19 cellular contexts compared by ENCODE assay signal in the genomic region with DNA sequence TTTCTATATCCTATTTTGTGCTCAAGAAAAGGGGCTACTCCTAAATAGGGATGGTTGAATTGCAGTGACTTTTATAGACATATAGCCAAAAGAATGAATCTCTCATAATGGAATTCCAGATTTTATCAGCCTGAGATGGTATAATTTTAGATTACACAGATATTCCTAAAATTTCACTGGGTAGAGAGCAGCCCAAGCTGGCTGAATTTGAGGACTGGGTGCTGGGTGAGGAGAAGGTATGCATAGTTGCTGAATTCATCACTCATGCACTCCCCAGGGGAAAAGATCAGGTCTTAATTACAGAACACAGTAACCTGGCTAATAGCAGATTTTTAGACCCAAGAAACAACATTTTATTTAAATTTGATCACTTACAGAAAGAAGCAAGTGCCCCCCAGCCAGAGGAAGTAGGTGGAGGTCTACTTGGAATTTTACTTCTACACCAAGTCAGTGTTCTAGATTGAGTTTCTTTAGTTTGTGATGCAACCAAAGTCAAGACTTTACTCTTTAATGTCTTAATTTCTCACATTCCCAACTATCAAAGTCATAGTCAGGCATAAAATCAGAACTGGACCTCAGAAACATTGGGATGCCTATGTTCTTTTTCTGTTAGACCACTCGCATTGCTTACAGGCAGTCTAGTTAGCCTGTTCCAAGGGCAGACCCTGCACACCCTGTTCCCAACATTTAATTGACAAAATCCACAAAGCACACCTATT.
"Had no signal": no experiment of that assay in that cellular context is flagged by ENCODE, and none has a peak within 500 bp of the region (broad histone marks: within the 10 kb centered on the region; RNA-seq: fewer than 3 reads in every experiment).

No MANE protein-coding gene starts in this region.

- H3K27me3 ChIP-seq: transverse colon, uterus had no signal

- H3K9me3 ChIP-seq: gastroesophageal sphincter, mucosa of descending colon, suprapubic skin, transverse colon, uterus had no signal

- H3K27ac ChIP-seq: gastroesophageal sphincter, suprapubic skin, transverse colon, uterus had no signal

- ATAC-seq: esophagus mucosa; gastroesophageal sphincter; mucosa of descending colon; right cardiac atrium; stimulated activated naive CD8-positive, alpha-beta T cell treated with anti-CD3 and anti-CD28 coated beads, Interleukin-15, amount 100 ng/mL, for 72 hours had no signal

- H3K4me3 ChIP-seq: gastroesophageal sphincter, mucosa of descending colon, smooth muscle cell, suprapubic skin, transverse colon, uterus had no signal

- H3K4me1 ChIP-seq: suprapubic skin, transverse colon, uterus had no signal

- DNase-seq: activated CD4-positive, alpha-beta memory T cell treated with anti-CD3 and anti-CD28 coated beads for 36 hours; activated CD4-positive, alpha-beta T cell treated with anti-CD3 and anti-CD28 coated beads for 4 hours; activated naive CD8-positive, alpha-beta T cell treated with anti-CD3 and anti-CD28 coated beads for 36 hours; activated T-cell treated with anti-CD3 and anti-CD28 coated beads for 4 hours; cortex of kidney; effector CD4-positive, alpha-beta T cell; immature natural killer cell; mucosa of descending colon; naive B cell; right cardiac atrium; stimulated activated CD4-positive, alpha-beta T cell treated with anti-CD3 and anti-CD28 coated beads, Interleukin-4, amount 100 ng/mL, for 1 hour; stimulated activated naive CD8-positive, alpha-beta T cell treated with anti-CD3 and anti-CD28 coated beads, Interleukin-15, amount 100 ng/mL, for 72 hours; T-helper 2 cell; transverse colon; uterus had no signal

- H3K36me3 ChIP-seq: gastroesophageal sphincter, suprapubic skin, transverse colon, uterus had no signal
